In the genomic region with DNA sequence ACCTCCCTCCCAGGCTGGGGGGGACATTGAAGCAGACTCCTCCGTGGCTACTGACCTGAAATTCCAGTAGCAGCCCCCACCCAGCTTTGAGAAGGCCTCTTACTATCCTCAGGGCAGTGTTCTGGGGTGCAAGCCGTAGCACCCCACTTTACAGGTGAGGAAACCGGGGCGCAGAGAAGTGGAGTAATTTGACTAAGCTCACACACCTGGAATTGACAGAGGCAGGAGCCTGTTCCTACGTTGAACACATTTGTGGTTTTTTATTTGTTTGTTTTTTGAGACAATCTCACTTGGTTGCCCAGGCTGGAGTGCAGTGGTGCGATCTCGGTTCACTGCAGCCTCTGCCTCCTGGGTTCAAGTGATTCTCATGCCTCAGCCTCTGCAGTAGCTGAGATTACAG, we compare ENCODE assay signal across 2 cellular contexts.
A peak's percentile ranks its signal among the peaks of the same experiment; 100 is the strongest.
TF ChIP-seq lines count a peak whose summit lies in the region.

No MANE protein-coding gene starts in this region.

TF ChIP-seq in HEK293, 187 proteins besides CTCF, POLR2A, EP300 and RAD21:
- 0 out of 2 replicates have a peak, but pooled peaks have one; percentile 43 for TF ChIP-seq OSR2 (tag by site-specific recombination; IDR thresholded peaks at IDR 0.05)
- TF ChIP-seq ZBTB10 (tag by site-specific recombination; IDR thresholded peaks at IDR 0.05), result peak; percentile 66
- no peak for TF ChIP-seq ZFP37 (tag by site-specific recombination; IDR thresholded peaks at IDR 0.05)
TF ChIP-seq in HEK293: peak in this region for 2.

TF ChIP-seq in H1, 55 proteins besides CTCF, POLR2A, EP300 and RAD21:
- TF ChIP-seq TAF7 (optimal IDR thresholded peaks at IDR 0.05; ENCODE audit: borderline replicate concordance, low read depth, low read length) (no peak), POLR2AphosphoS5 (IDR thresholded peaks at IDR 0.05; ENCODE audit: low read depth, low read length) (no peak), EGR1 (IDR thresholded peaks at IDR 0.05; ENCODE audit: borderline replicate concordance, low read depth, low read length) (no peak), JUND (IDR thresholded peaks at IDR 0.05; ENCODE audit: low read length) (no peak), SIRT6 (IDR thresholded peaks at IDR 0.05; ENCODE audit: low read length) (no peak), TEAD4 (IDR thresholded peaks at IDR 0.05; ENCODE audit: low read depth, low read length) (no peak), SP1 (IDR thresholded peaks at IDR 0.05; ENCODE audit: low read depth, low read length) (no peak), KDM4A (IDR thresholded peaks at IDR 0.05; ENCODE audit: low read depth, low read length, severe bottlenecking) (no peak)
